Comparison of ENCODE assay signal across 8 cellular contexts in genomic region chr10:109914966-109915365, GRCh38. TPM values are rescaled to one million over a fixed set of nuclear protein-coding genes. Genes with fewer than 3 reads are reported as not detected.
DNase-seq lines count a peak whose midpoint lies in the region; ATAC-seq and TF ChIP-seq lines count a peak whose summit lies in the region.

No MANE protein-coding gene starts in this region.

- no peak overlapping the region for H3K4me3 Mint-ChIP-seq in endothelial cell (ENCODE audit: unreplicated experiment)

- peaks cover 0 to 5% (median 0%) of the 10 kb centered on the region in 4 donors for H3K36me3 ChIP-seq in right lobe of liver

- H3K4me1 Mint-ChIP-seq in endothelial cell (ENCODE audit: unreplicated experiment) = peaks cover 16% of the 10 kb centered on the region

- H3K27me3 Mint-ChIP-seq in endothelial cell (ENCODE audit: unreplicated experiment) = no peaks in the 10 kb centered on the region

- TF ChIP-seq POLR2A in right lobe of liver (IDR thresholded peaks at IDR 0.05) = peak; percentile 14

- H3K9me3 ChIP-seq in right lobe of liver = no peaks in the 10 kb centered on the region

- peak; percentile 91 to 95 for ATAC-seq in activated naive CD4-positive, alpha-beta T cell treated with anti-CD3 and anti-CD28 coated beads, Interleukin-2, amount 50 U/mL, for 72 hours
- peak; percentile 77 to 95 (median 87) for ATAC-seq in right lobe of liver
- ATAC-seq in HG03571 (IDR thresholded peaks at IDR 0.05; ENCODE audit: unreplicated experiment) = no peak

- H3K9me3 Mint-ChIP-seq in activated naive CD4-positive, alpha-beta T cell treated with anti-CD3 and anti-CD28 coated beads, Interleukin-2, amount 50 U/mL, for 72 hours = peaks cover 0 to 6% of the 10 kb centered on the region in 2 donors
- no peaks in the 10 kb centered on the region for H3K9me3 Mint-ChIP-seq in endothelial cell (ENCODE audit: unreplicated experiment)

- intact Hi-C loops in right lobe of liver (cut with DNase I) = no loop called here

- no peak for TF ChIP-seq CTCF in right lobe of liver (IDR thresholded peaks at IDR 0.05)
- no peak for TF ChIP-seq CTCF in endothelial cell (IDR thresholded peaks at IDR 0.05; ENCODE audit: unreplicated experiment)

- peak; percentile 26 for DNase-seq in activated naive CD4-positive, alpha-beta T cell treated with Interleukin-2 at 50 U/mL for 16 hours
- no peak for DNase-seq in activated naive CD4-positive, alpha-beta T cell (lab: John Stamatoyannopoulos, UW)
- DNase-seq in NCI-H226 (peak; percentile 92), right lobe of liver (no peak), DMS79 treated with DMSO at 0.1 percent for 48 hours (lab: John Stamatoyannopoulos, UW) (no peak), endothelial cell (ENCODE audit: low spot score) (no peak)
- peak in 1 of 2 donors; percentile 33 for DNase-seq in activated naive CD4-positive, alpha-beta T cell treated with anti-CD3 and anti-CD28 coated beads, Interleukin-2, amount 50 U/mL, for 72 hours (ENCODE audit: low spot score in 2 of 2)

- H3K27ac ChIP-seq in right lobe of liver = peak overlapping the region in 2 of 3 donors; percentile 8 to 35

- H3K36me3 Mint-ChIP-seq in activated naive CD4-positive, alpha-beta T cell treated with anti-CD3 and anti-CD28 coated beads, Interleukin-2, amount 50 U/mL, for 72 hours = peaks cover 21 to 59% of the 10 kb centered on the region in 2 donors
- peaks cover 33% of the 10 kb centered on the region for H3K36me3 Mint-ChIP-seq in endothelial cell (ENCODE audit: low read depth, unreplicated experiment)

- H3K4me3 ChIP-seq in right lobe of liver = no peak overlapping the region

- 5% methylated on average over 3 of the region's 3 CpGs for WGBS in right lobe of liver (ENCODE audit: insufficient coverage, low coverage, low lambda C conversion rate, missing lambda C conversion rate)

- no peaks in the 10 kb centered on the region for H3K27me3 ChIP-seq in right lobe of liver

- H3K4me1 ChIP-seq in right lobe of liver = peaks cover 0 to 12% (median 4%) of the 10 kb centered on the region in 4 donors

- peak overlapping the region; percentile 45 to 50 for H3K27ac Mint-ChIP-seq in activated naive CD4-positive, alpha-beta T cell treated with anti-CD3 and anti-CD28 coated beads, Interleukin-2, amount 50 U/mL, for 72 hours
- H3K27ac Mint-ChIP-seq in endothelial cell (ENCODE audit: unreplicated experiment) = no peak overlapping the region

RNA-seq across cellular contexts. Expression of gene XPNPEP1, which starts 8.3 kb away (rescaled TPM):
- 100 to 1,000 TPM in 1 of 2 donors, 10 to 100 TPM in 1; 77.9 to 118 TPM for total RNA-seq in activated naive CD4-positive, alpha-beta T cell treated with anti-CD3 and anti-CD28 coated beads, Interleukin-2, amount 50 U/mL, for 72 hours
- total RNA-seq in right lobe of liver = 10 to 100 TPM; 13.9 to 57.8 (median 29.4) TPM
- total RNA-seq in endothelial cell (ENCODE audit: unreplicated experiment) = 202 TPM

Comparison
In these comparisons a context has a peak if more than half of its experiments do, and no peak if none do; other contexts are left out.
1. DNase-seq: peak in activated naive CD4-positive, alpha-beta T cell treated with Interleukin-2 at 50 U/mL for 16 hours (single experiment) and NCI-H226 (single experiment); none in activated naive CD4-positive, alpha-beta T cell (0 of 4), right lobe of liver (0 of 3), DMS79 treated with DMSO at 0.1 percent for 48 hours (single experiment) and endothelial cell (single experiment).